ENCODE assay signal across 1 cellular context in genomic region chr16:55628306-55628968, GRCh38.
TF ChIP-seq lines count a peak whose summit lies in the region.

No MANE protein-coding gene starts in this region.

TF ChIP-seq in HepG2, 621 proteins besides CTCF, POLR2A, EP300 and RAD21:
- TF ChIP-seq HNF1A (IDR thresholded peaks at IDR 0.05; ENCODE audit: low read depth) (no peak), HNF1A (CRISPR knock-in tag; IDR thresholded peaks at IDR 0.05; ENCODE audit: borderline replicate concordance) (no peak), RAD51 (IDR thresholded peaks at IDR 0.05; ENCODE audit: borderline replicate concordance) (peak; percentile 57; the same call in 1 of the 2 replicates), USF2 (IDR thresholded peaks at IDR 0.05; ENCODE audit: low read depth, low read length) (peak; percentile 67), USF2 (CRISPR knock-in tag; IDR thresholded peaks at IDR 0.05; ENCODE audit: borderline replicate concordance) (no peak), SP4 (CRISPR knock-in tag; IDR thresholded peaks at IDR 0.05) (no peak)
